8 cellular contexts compared by ENCODE assay signal in the genomic region with DNA sequence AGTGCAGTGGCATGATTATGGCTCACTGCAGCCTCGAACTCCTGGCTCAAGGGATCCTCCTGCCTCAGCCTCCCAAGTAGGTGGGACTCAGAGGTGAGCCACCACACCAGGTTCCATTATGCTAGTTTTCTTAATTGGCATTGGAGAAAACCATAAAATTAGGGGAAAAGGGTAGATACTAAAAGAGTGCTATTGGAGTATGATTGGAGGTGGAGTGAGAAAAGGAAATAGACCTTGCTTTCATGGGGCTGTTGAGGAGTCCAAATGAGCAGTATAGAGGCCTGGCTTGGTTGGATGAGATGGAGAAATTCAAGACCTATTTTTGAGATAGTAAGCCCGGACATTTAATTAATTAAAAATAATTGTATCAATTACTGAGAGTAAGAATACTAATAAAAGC. TPM values are rescaled to one million over a fixed set of nuclear protein-coding genes. Genes with fewer than 3 reads are reported as not detected.
A peak's percentile ranks its signal among the peaks of the same experiment; 100 is the strongest.
DNase-seq lines count a peak whose midpoint lies in the region; ATAC-seq and TF ChIP-seq lines count a peak whose summit lies in the region.

No MANE protein-coding gene starts in this region.

- H3F3A ChIP-seq in GM23248 (ENCODE audit: insufficient read depth) (no peaks in the 10 kb centered on the region), SK-N-SH (replicated peaks; ENCODE audit: insufficient read depth) (peaks cover 10% of the 10 kb centered on the region)

- no peaks in the 10 kb centered on the region for H3K9me3 ChIP-seq in GM23248 (ENCODE audit: low read depth)
- H3K9me3 ChIP-seq in SK-N-SH = no peaks in the 10 kb centered on the region
- no peaks in the 10 kb centered on the region for H3K9me3 ChIP-seq in gastrocnemius medialis

- intact Hi-C loops in gastrocnemius medialis (cut with DNase I; ENCODE audit: low total_unique reads) = loop anchor here (2.0 to 10.0 kb wide), 3 partner anchors 34 to 650 kb away; partner anchors contain the start of genes BRD3, STKLD1 and SURF4

- in situ Hi-C loops in GM23248 (cut with MboI) (no loop called here), gastrocnemius medialis (cut with MboI; ENCODE audit: low sequenced_read_pairs in 4 of 4) (no loop called here)

- H3K4me1 ChIP-seq in GM23248 (ENCODE audit: insufficient read depth) (no peaks in the 10 kb centered on the region), SK-N-SH (ENCODE audit: control insufficient read depth in 1 of 2, insufficient read depth in 2 of 2, low read depth in 1 of 2, low read length in 1 of 2) (peaks cover 0 to 12% of the 10 kb centered on the region in 2 experiments; a peak in 1 of 4 replicates), gastrocnemius medialis (peaks cover 6 to 12% of the 10 kb centered on the region in 2 donors)

- DNase-seq in GM23248 = no peak
- peak; percentile 19 for DNase-seq in SK-N-SH
- no peak for DNase-seq in fibroblast of the aortic adventitia (ENCODE audit: low read depth)
- DNase-seq in gastrocnemius medialis = no peak
- no peak for DNase-seq in NCI-H82 (lab: John Stamatoyannopoulos, UW)
- no peak for DNase-seq in putamen (ENCODE audit: low spot score)
- DNase-seq in dedifferentiated amniotic fluid mesenchymal stem cell (ENCODE audit: extremely low spot score) = no peak
- no peak for DNase-seq in NCI-H2227 treated with DMSO at 0.1 percent for 48 hours (lab: John Stamatoyannopoulos, UW)

- TF ChIP-seq CTCF in SK-N-SH (IDR thresholded peaks at IDR 0.05) (no peak), fibroblast of the aortic adventitia (IDR thresholded peaks at IDR 0.05; ENCODE audit: insufficient read depth, low read length) (no peak), gastrocnemius medialis (IDR thresholded peaks at IDR 0.05 in 4 of 5, conservative IDR thresholded peaks at IDR 0.05 in 1 of 5) (no peak)

- H3K27me3 ChIP-seq in GM23248 (replicated peaks; ENCODE audit: insufficient read depth) = no peaks in the 10 kb centered on the region
- H3K27me3 ChIP-seq in SK-N-SH (ENCODE audit: insufficient read depth) = no peaks in the 10 kb centered on the region
- no peaks in the 10 kb centered on the region for H3K27me3 ChIP-seq in gastrocnemius medialis

- no peak for ATAC-seq in gastrocnemius medialis

- 0 out of 2 replicates have a peak overlapping the region, but pooled peaks have one; percentile 8 for H3K27ac ChIP-seq in GM23248
- peak overlapping the region; percentile 39 to 50; a peak in 3 of 4 replicates for H3K27ac ChIP-seq in SK-N-SH (ENCODE audit: low read depth in 2 of 2, low read length in 1 of 2)
- H3K27ac ChIP-seq in gastrocnemius medialis = peak overlapping the region in 3 of 4 donors; percentile 64 to 75 (median 73)

- H3K4me3 ChIP-seq in GM23248 (peak overlapping the region; percentile 65), SK-N-SH (ENCODE audit: low read depth in 2 of 2, low read length in 1 of 2) (peak overlapping the region; percentile 41 to 45; a peak in 3 of 4 replicates), fibroblast of the aortic adventitia (ENCODE audit: low read depth, low read length) (peak overlapping the region; percentile 63), gastrocnemius medialis (peak overlapping the region; percentile 46 to 93 (median 66))

- H2AFZ ChIP-seq in GM23248 (peak overlapping the region; percentile 77), SK-N-SH (ENCODE audit: low read depth) (peak overlapping the region; percentile 77)

- CTCF ChIA-PET in SK-N-SH (lab: Yijun Ruan, JAX) = interaction anchor here (1.0 to 2.1 kb wide), 2 partner anchors 30 to 281 kb away, joined by 3 to 15 read pairs; no protein-coding TSS in a partner anchor

- H3K9ac ChIP-seq in GM23248 (peak overlapping the region; percentile 43; the same call in 1 of the 2 replicates), SK-N-SH (no peak overlapping the region)

- H3K79me2 ChIP-seq in GM23248 (ENCODE audit: insufficient read depth) (peaks cover 9% of the 10 kb centered on the region; the same call in 1 of the 2 replicates), SK-N-SH (ENCODE audit: insufficient read depth) (peaks cover 6% of the 10 kb centered on the region; the same call in 1 of the 2 replicates)

- no peak for TF ChIP-seq RAD21 in SK-N-SH (IDR thresholded peaks at IDR 0.05; ENCODE audit: low read length)

- no peaks in the 10 kb centered on the region for H4K20me1 ChIP-seq in GM23248 (ENCODE audit: insufficient read depth)
- no peaks in the 10 kb centered on the region for H4K20me1 ChIP-seq in SK-N-SH (ENCODE audit: insufficient read depth)

- H3K4me2 ChIP-seq in GM23248 (ENCODE audit: unreplicated experiment) (peak overlapping the region; percentile 69), SK-N-SH (peak overlapping the region; percentile 45; the same call in 1 of the 2 replicates)

- TF ChIP-seq EP300 in SK-N-SH (IDR thresholded peaks at IDR 0.05; ENCODE audit: borderline replicate concordance in 1 of 2, low read depth in 1 of 2, low read length in 1 of 2) = no peak

- no peak for TF ChIP-seq POLR2A in gastrocnemius medialis (IDR thresholded peaks at IDR 0.05)

- 48 to 50% methylated on average over 2 of the region's 2 CpGs for WGBS in GM23248 (ENCODE audit: low coverage in 1 of 2, low lambda C conversion rate in 2 of 2, missing lambda C conversion rate in 2 of 2), 2 experiments
- WGBS in SK-N-SH (ENCODE audit: low lambda C conversion rate) = 49% methylated on average over 2 of the region's 2 CpGs

- POLR2A ChIA-PET in SK-N-SH (lab: Yijun Ruan, JAX) = no interaction called here

- H3K36me3 ChIP-seq in GM23248 (ENCODE audit: low read depth) (no peaks in the 10 kb centered on the region), SK-N-SH (replicated peaks in 1 of 2; ENCODE audit: control insufficient read depth in 1 of 2, insufficient read depth in 2 of 2, low read length in 1 of 2) (peaks cover 6 to 19% of the 10 kb centered on the region in 2 experiments), gastrocnemius medialis (peaks cover 0 to 2% of the 10 kb centered on the region in 2 donors)

- H3K9me2 ChIP-seq in GM23248 (ENCODE audit: insufficient read depth) (no peaks in the 10 kb centered on the region), SK-N-SH (no peaks in the 10 kb centered on the region)

TF ChIP-seq in SK-N-SH, 30 proteins besides CTCF, POLR2A, EP300 and RAD21 (continues in another document):
- TF ChIP-seq GABPA (IDR thresholded peaks at IDR 0.05; ENCODE audit: low read depth) = no peak
- TF ChIP-seq SMC3 (IDR thresholded peaks at IDR 0.05; ENCODE audit: low read depth, low read length) = no peak
- TF ChIP-seq IRF3 (IDR thresholded peaks at IDR 0.05; ENCODE audit: low read depth, low read length) = no peak
- no peak for TF ChIP-seq FOXM1 (IDR thresholded peaks at IDR 0.05; ENCODE audit: low read depth)
- TF ChIP-seq, protein P1, sequence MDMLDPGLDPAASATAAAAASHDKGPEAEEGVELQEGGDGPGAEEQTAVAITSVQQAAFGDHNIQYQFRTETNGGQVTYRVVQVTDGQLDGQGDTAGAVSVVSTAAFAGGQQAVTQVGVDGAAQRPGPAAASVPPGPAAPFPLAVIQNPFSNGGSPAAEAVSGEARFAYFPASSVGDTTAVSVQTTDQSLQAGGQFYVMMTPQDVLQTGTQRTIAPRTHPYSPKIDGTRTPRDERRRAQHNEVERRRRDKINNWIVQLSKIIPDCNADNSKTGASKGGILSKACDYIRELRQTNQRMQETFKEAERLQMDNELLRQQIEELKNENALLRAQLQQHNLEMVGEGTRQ (IDR thresholded peaks at IDR 0.05; ENCODE audit: borderline replicate concordance, low read depth, low read length) = no peak
- no peak for TF ChIP-seq TCF12 (IDR thresholded peaks at IDR 0.05)
- TF ChIP-seq JUND (IDR thresholded peaks at IDR 0.05) = no peak
- TF ChIP-seq NFIC (IDR thresholded peaks at IDR 0.05; ENCODE audit: borderline replicate concordance) = no peak
- TF ChIP-seq ELF1 (IDR thresholded peaks at IDR 0.05) = no peak
- no peak for TF ChIP-seq FOSL2 (IDR thresholded peaks at IDR 0.05; ENCODE audit: borderline replicate concordance, low read depth)
- TF ChIP-seq RFX5 (IDR thresholded peaks at IDR 0.05; ENCODE audit: low read length) = no peak
- TF ChIP-seq SIN3A (IDR thresholded peaks at IDR 0.05; ENCODE audit: borderline replicate concordance, low read depth, low read length) = no peak
- no peak for TF ChIP-seq EZH2phosphoT487 (IDR thresholded peaks at IDR 0.05; ENCODE audit: borderline replicate concordance, low read depth)

RNA-seq across cellular contexts. Expression of gene BRD3OS, which starts 0.9 kb away (rescaled TPM):
- total RNA-seq in GM23248 (2014; rRNA removed; shearing (Covaris generic)) = 25.9 and 36.3 TPM in 2 replicates
- 32.1 and 36.6 TPM in 2 replicates for polyA plus RNA-seq in GM23248 (2016; fragmentation: Nextera tagmentation; extraction: Ambion mirVana)
- polyA plus RNA-seq in SK-N-SH (2012; rRNA removed) = 21.6 and 23.1 TPM in 2 replicates
- polyA plus RNA-seq in SK-N-SH (2012; cell fraction: cytosol; rRNA removed) = 22.9 and 26.1 TPM in 2 replicates
- 17.2 and 19.8 TPM in 2 replicates for polyA plus RNA-seq in SK-N-SH (2012; cell fraction: nucleus; rRNA removed)
- total RNA-seq in fibroblast of the aortic adventitia (ENCODE audit: low replicate concordance) = 11.5 and 26.2 TPM in 2 replicates
- 1 to 10 TPM in 3 of 4 donors, under 1 TPM in 1; 0.76 to 9.3 (median 5.8) TPM for total RNA-seq in gastrocnemius medialis

RNA-seq across cellular contexts. Expression of gene VAV2, which starts 32.3 kb away (rescaled TPM):
- 8.3 and 9.0 TPM in 2 replicates for total RNA-seq in GM23248 (2014; rRNA removed; shearing (Covaris generic))
- polyA plus RNA-seq in GM23248 (2016; fragmentation: Nextera tagmentation; extraction: Ambion mirVana) = 6.7 and 7.3 TPM in 2 replicates
- polyA plus RNA-seq in SK-N-SH (2012; rRNA removed) = 12.9 and 14.9 TPM in 2 replicates
- polyA plus RNA-seq in SK-N-SH (2012; cell fraction: cytosol; rRNA removed) = 9.1 and 12.6 TPM in 2 replicates
- polyA plus RNA-seq in SK-N-SH (2012; cell fraction: nucleus; rRNA removed) = 23.3 and 24.1 TPM in 2 replicates
- total RNA-seq in fibroblast of the aortic adventitia (ENCODE audit: low replicate concordance) = 3.5 and 10.9 TPM in 2 replicates
- 1 to 10 TPM in 2 of 4 donors, under 1 TPM in 2; 0.51 to 1.2 (median 0.97) TPM for total RNA-seq in gastrocnemius medialis

RNA-seq across cellular contexts. Expression of gene BRD3, which starts 43.4 kb away (rescaled TPM):
- 5.5 and 17.5 TPM in 2 replicates for total RNA-seq in GM23248 (2014; rRNA removed; shearing (Covaris generic))
- polyA plus RNA-seq in GM23248 (2016; fragmentation: Nextera tagmentation; extraction: Ambion mirVana) (25.6 and 26.0 TPM in 2 replicates), SK-N-SH (2012; rRNA removed) (7.2 and 11.4 TPM in 2 replicates)
- polyA plus RNA-seq in SK-N-SH (2012; cell fraction: cytosol; rRNA removed) = 10.2 and 11.5 TPM in 2 replicates
- 14.8 and 22.7 TPM in 2 replicates for polyA plus RNA-seq in SK-N-SH (2012; cell fraction: nucleus; rRNA removed)
- total RNA-seq in fibroblast of the aortic adventitia (ENCODE audit: low replicate concordance) (7.4 and 7.5 TPM in 2 replicates), gastrocnemius medialis (10 to 100 TPM; 10.8 to 21.5 (median 16.5) TPM)

Comparison
In these comparisons a context has a peak if more than half of its experiments do, and no peak if none do; other contexts are left out.
1. H3K27ac ChIP-seq: peak in every context shown above with its lines; median percentile 73 in gastrocnemius medialis; 44 in SK-N-SH; 8 in GM23248.